ENCODE assay signal across 9 cellular contexts in genomic region chr6:45518321-45518720, GRCh38.
"Had no signal": no experiment of that assay in that cellular context is flagged by ENCODE, and none has a peak within 500 bp of the region (broad histone marks: within the 10 kb centered on the region; RNA-seq: fewer than 3 reads in every experiment).

No MANE protein-coding gene starts in this region.

- H3K27ac ChIP-seq: GM23248, HL-60 had no signal

- DNase-seq: GM23248, GOT3, H7, HFFc6 had no signal

- H2AFZ ChIP-seq: GM23248 had no signal

- H3K9ac ChIP-seq: GM23248 had no signal

- H3K4me3 ChIP-seq: GM23248, HAP-1 had no signal

- H3K9me3 ChIP-seq: HAP-1 had no signal

- H3K9me3 Mint-ChIP-seq: HFFc6, IgD-negative memory B cell had no signal

- H3K4me3 Mint-ChIP-seq: HFFc6, IgD-negative memory B cell had no signal

- H3K36me3 ChIP-seq: HAP-1 had no signal

- H3K27ac Mint-ChIP-seq: HFFc6, IgD-negative memory B cell had no signal

- ATAC-seq: HCT116, HepG2 had no signal

- H3K4me1 ChIP-seq: HAP-1 had no signal

- H3K27me3 Mint-ChIP-seq: IgD-negative memory B cell had no signal
